ENCODE assay signal across 24 cellular contexts in the genomic region with DNA sequence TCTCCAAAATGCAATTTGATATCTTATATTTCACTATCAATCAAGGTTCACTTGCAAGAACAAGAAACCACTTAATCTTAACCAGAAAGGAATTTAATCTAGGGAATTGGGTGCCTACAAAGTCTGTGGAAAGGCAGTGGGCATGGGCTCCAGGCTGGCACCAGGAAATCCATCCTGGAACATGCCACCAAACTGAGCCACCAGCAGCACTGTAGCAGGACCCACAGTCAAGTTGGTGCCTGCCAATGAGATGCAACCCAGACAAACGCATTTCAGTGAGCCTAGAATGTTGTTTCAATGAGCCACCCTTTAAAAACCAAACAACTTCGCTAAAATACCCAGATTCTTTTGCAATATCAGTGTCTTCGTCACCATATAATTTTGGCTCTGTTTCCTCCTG.
"Had no signal": no experiment of that assay in that cellular context is flagged by ENCODE, and none has a peak within 500 bp of the region (broad histone marks: within the 10 kb centered on the region; RNA-seq: fewer than 3 reads in every experiment).

No MANE protein-coding gene starts in this region.

- H3K27ac ChIP-seq: brain microvascular endothelial cell, SK-N-MC, WERI-Rb-1 had no signal

- DNase-seq: activated CD4-positive, alpha-beta memory T cell treated with anti-CD3 and anti-CD28 coated beads, Interleukin-2, amount 10 ng/mL, durations not matched to agents 7 days and 5 days; activated CD4-positive, alpha-beta T cell treated with anti-CD3 and anti-CD28 coated beads, Interleukin-2, amount 10 ng/mL, durations not matched to agents 24 days and 14 days; activated CD4-positive, CD25-positive, alpha-beta regulatory T cell treated with anti-CD3 and anti-CD28 coated beads, Interleukin-2, amount 50 U/mL, for 72 hours; activated CD8-positive, alpha-beta memory T cell treated with anti-CD3 and anti-CD28 coated beads, Interleukin-2, amount 50 U/mL, for 4 hours; activated gamma-delta T cell treated with Interleukin-2 at 50 U/mL for 16 hours; activated naive CD4-positive, alpha-beta T cell treated with anti-CD3 and anti-CD28 coated beads, Interleukin-2, amount 10 ng/mL, durations not matched to agents 7 days and 5 days; activated naive CD8-positive, alpha-beta T cell treated with anti-CD3 and anti-CD28 coated beads for 36 hours; activated T-cell treated with anti-CD3 and anti-CD28 coated beads, Interleukin-2, amount 50 U/mL, for 72 hours; brain microvascular endothelial cell; caudate nucleus; Kasumi-1; NCI-H1105 treated with DMSO at 0.1 percent for 48 hours; NCI-H1436 treated with DMSO at 0.1 percent for 48 hours; NCI-H187; NCI-H2081; NCI-H510A treated with DMSO at 0.1 percent for 48 hours; NCI-H69; NK-92 treated with Interleukin-12 subunit alpha and Interleukin-12 subunit beta, amount 100 ng/mL, for 24 hours; PC-3; SIG-M5; T-helper 1 cell; WERI-Rb-1 had no signal

- H3K4me3 Mint-ChIP-seq: activated CD4-positive, alpha-beta memory T cell treated with anti-CD3 and anti-CD28 coated beads, Interleukin-2, amount 10 ng/mL, durations not matched to agents 7 days and 5 days; activated CD4-positive, alpha-beta T cell treated with anti-CD3 and anti-CD28 coated beads, Interleukin-2, amount 10 ng/mL, durations not matched to agents 24 days and 14 days; activated naive CD4-positive, alpha-beta T cell treated with anti-CD3 and anti-CD28 coated beads, Interleukin-2, amount 10 ng/mL, durations not matched to agents 7 days and 5 days; activated naive CD8-positive, alpha-beta T cell treated with anti-CD3 and anti-CD28 coated beads for 36 hours; activated T-cell treated with anti-CD3 and anti-CD28 coated beads, Interleukin-2, amount 50 U/mL, for 72 hours had no signal

- H3K27ac Mint-ChIP-seq: activated CD4-positive, alpha-beta memory T cell treated with anti-CD3 and anti-CD28 coated beads, Interleukin-2, amount 10 ng/mL, durations not matched to agents 7 days and 5 days; activated CD4-positive, alpha-beta T cell treated with anti-CD3 and anti-CD28 coated beads, Interleukin-2, amount 10 ng/mL, durations not matched to agents 24 days and 14 days; activated naive CD4-positive, alpha-beta T cell treated with anti-CD3 and anti-CD28 coated beads, Interleukin-2, amount 10 ng/mL, durations not matched to agents 7 days and 5 days; activated naive CD8-positive, alpha-beta T cell treated with anti-CD3 and anti-CD28 coated beads for 36 hours; activated T-cell treated with anti-CD3 and anti-CD28 coated beads, Interleukin-2, amount 50 U/mL, for 72 hours; activated T-helper 2 cell treated with anti-CD3 and anti-CD28 coated beads, Interferon-gamma antibody, Interleukin-2, Interleukin-4, amounts not matched to agents 10 μg/mL and 5 μg/mL and 100 μg/mL, durations not matched to agents 14 hours and 24 hours and 36 hours had no signal

- H3K9me3 Mint-ChIP-seq: activated CD4-positive, alpha-beta memory T cell treated with anti-CD3 and anti-CD28 coated beads, Interleukin-2, amount 10 ng/mL, durations not matched to agents 7 days and 5 days; activated naive CD4-positive, alpha-beta T cell treated with anti-CD3 and anti-CD28 coated beads, Interleukin-2, amount 10 ng/mL, durations not matched to agents 7 days and 5 days; activated naive CD8-positive, alpha-beta T cell treated with anti-CD3 and anti-CD28 coated beads for 36 hours; activated T-helper 2 cell treated with anti-CD3 and anti-CD28 coated beads, Interferon-gamma antibody, Interleukin-2, Interleukin-4, amounts not matched to agents 10 μg/mL and 5 μg/mL and 100 μg/mL, durations not matched to agents 14 hours and 24 hours and 36 hours had no signal

- H3K36me3 ChIP-seq: brain microvascular endothelial cell, WERI-Rb-1 had no signal

- ATAC-seq: activated T-cell treated with anti-CD3 and anti-CD28 coated beads, Interleukin-2, amount 50 U/mL, for 72 hours; PC-3 had no signal

- H3K36me3 Mint-ChIP-seq: activated naive CD4-positive, alpha-beta T cell treated with anti-CD3 and anti-CD28 coated beads, Interleukin-2, amount 10 ng/mL, durations not matched to agents 7 days and 5 days had no signal

- H3K4me3 ChIP-seq: SK-N-MC had no signal

- H3K27me3 ChIP-seq: brain microvascular endothelial cell had no signal

- H3K4me1 Mint-ChIP-seq: activated naive CD4-positive, alpha-beta T cell treated with anti-CD3 and anti-CD28 coated beads, Interleukin-2, amount 10 ng/mL, durations not matched to agents 7 days and 5 days had no signal
